Comparison of ENCODE assay signal across 11 cellular contexts in the genomic region with DNA sequence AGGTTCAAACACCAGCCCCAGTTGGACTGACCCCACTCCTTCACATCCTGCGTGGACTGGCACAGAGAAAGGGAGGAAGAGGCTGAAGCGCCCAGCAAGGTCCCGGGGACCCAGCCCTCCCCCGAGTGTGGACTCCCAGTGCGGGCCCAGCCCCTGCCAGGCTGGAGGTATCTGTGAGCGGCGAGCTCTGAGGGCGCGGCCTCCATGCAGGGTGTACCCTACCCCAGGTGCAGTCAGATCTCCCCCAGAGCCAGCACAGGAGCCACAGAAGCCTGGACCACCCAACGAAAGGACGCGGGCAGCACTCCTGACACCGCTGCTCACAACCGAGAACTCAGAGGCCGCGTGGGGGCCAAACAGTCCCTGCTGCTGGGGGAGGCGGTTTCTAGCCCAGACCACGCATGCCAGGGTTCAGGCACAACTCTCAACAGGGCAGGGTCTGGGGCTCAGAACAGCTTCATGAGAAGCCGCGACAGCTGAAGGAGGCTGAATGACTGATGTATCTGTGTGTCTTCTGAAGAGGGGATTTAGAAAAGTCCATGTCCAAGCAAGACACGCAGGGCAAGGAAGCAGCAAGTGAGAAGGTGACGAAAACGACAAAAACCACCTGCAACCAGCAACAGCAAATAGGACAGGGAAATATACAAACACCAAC. TPM values are rescaled to one million over a fixed set of nuclear protein-coding genes. Genes with fewer than 3 reads are reported as not detected.
DNase-seq lines count a peak whose midpoint lies in the region; ATAC-seq lines count a peak whose summit lies in the region.
"Had no signal": no experiment of that assay in that cellular context is flagged by ENCODE, and none has a peak within 500 bp of the region (broad histone marks: within the 10 kb centered on the region; RNA-seq: fewer than 3 reads in every experiment).

No MANE protein-coding gene starts in this region.

- CTCF ChIA-PET in activated CD4-positive, alpha-beta T cell treated with anti-CD3 and anti-CD28 coated beads, Interleukin-2, amount 10 ng/mL, durations not matched to agents 7 days and 5 days (lab: Charles Lee) = interaction anchor here (0.9 kb wide), 1 partner anchor 198 kb away, joined by 3 read pairs; no protein-coding TSS in a partner anchor

- H3K4me3 ChIP-seq in HAP-1 = no peak overlapping the region

- no peaks in the 10 kb centered on the region for H3K4me1 ChIP-seq in HAP-1

- no peaks in the 10 kb centered on the region for H3K9me3 Mint-ChIP-seq in activated CD4-positive, alpha-beta T cell treated with anti-CD3 and anti-CD28 coated beads, Interleukin-2, amount 10 ng/mL, durations not matched to agents 7 days and 5 days
- H3K9me3 Mint-ChIP-seq in activated naive CD8-positive, alpha-beta T cell (ENCODE audit: low read depth) = no peaks in the 10 kb centered on the region
- no peaks in the 10 kb centered on the region for H3K9me3 Mint-ChIP-seq in stimulated activated naive CD8-positive, alpha-beta T cell treated with anti-CD3 and anti-CD28 coated beads, Interleukin-15, amount 100 ng/mL, for 72 hours

- in situ Hi-C loops in HAP-1 (cut with MboI; ENCODE audit: low sequenced_read_pairs) = no loop called here

- H3K27me3 ChIP-seq in layer of hippocampus (ENCODE audit: control insufficient read depth, insufficient read depth, low read length) = no peaks in the 10 kb centered on the region
- no peaks in the 10 kb centered on the region for H3K27me3 ChIP-seq in HAP-1 (ENCODE audit: low read depth)

- peaks cover 33% of the 10 kb centered on the region for H3K36me3 ChIP-seq in HAP-1 (replicated peaks)

- POLR2A ChIA-PET in activated CD4-positive, alpha-beta T cell treated with anti-CD3 and anti-CD28 coated beads, Interleukin-2, amount 10 ng/mL, durations not matched to agents 7 days and 5 days (lab: Charles Lee) = no interaction called here

- H3K9me3 ChIP-seq in HAP-1 = no peaks in the 10 kb centered on the region

- no peak for DNase-seq in activated CD4-positive, alpha-beta T cell treated with anti-CD3 and anti-CD28 coated beads, Interleukin-2, amount 10 ng/mL, durations not matched to agents 7 days and 5 days
- DNase-seq in activated CD4-positive, alpha-beta T cell treated with anti-CD3 and anti-CD28 coated beads, Interleukin-2, amount 50 U/mL, for 4 hours = no peak
- no peak for DNase-seq in stimulated activated naive CD8-positive, alpha-beta T cell treated with anti-CD3 and anti-CD28 coated beads, Interleukin-15, amount 100 ng/mL, for 72 hours
- no peak for DNase-seq in HAP-1 (ENCODE audit: low spot score in 2 of 2)
- DNase-seq: DMS79 treated with DMSO at 0.1 percent for 48 hours, MV-4-11, NCI-H748 treated with DMSO at 0.1 percent for 48 hours had no signal

- no peak for ATAC-seq in stimulated activated naive CD8-positive, alpha-beta T cell treated with anti-CD3 and anti-CD28 coated beads, Interleukin-15, amount 100 ng/mL, for 72 hours
- ATAC-seq in HG02678 (IDR thresholded peaks at IDR 0.05; ENCODE audit: unreplicated experiment) (no peak), GM19397 (IDR thresholded peaks at IDR 0.05; ENCODE audit: unreplicated experiment) (no peak)

- H3K4me3 Mint-ChIP-seq in activated CD4-positive, alpha-beta T cell treated with anti-CD3 and anti-CD28 coated beads, Interleukin-2, amount 10 ng/mL, durations not matched to agents 7 days and 5 days = peak overlapping the region; percentile 40
- H3K4me3 Mint-ChIP-seq in activated naive CD8-positive, alpha-beta T cell = peak overlapping the region; percentile 84
- H3K4me3 Mint-ChIP-seq in stimulated activated naive CD8-positive, alpha-beta T cell treated with anti-CD3 and anti-CD28 coated beads, Interleukin-15, amount 100 ng/mL, for 72 hours = peak overlapping the region; percentile 87 to 93

- peak overlapping the region; percentile 93 for H3K27ac Mint-ChIP-seq in activated CD4-positive, alpha-beta T cell treated with anti-CD3 and anti-CD28 coated beads, Interleukin-2, amount 10 ng/mL, durations not matched to agents 7 days and 5 days
- peak overlapping the region; percentile 94 for H3K27ac Mint-ChIP-seq in activated naive CD8-positive, alpha-beta T cell
- H3K27ac Mint-ChIP-seq in stimulated activated naive CD8-positive, alpha-beta T cell treated with anti-CD3 and anti-CD28 coated beads, Interleukin-15, amount 100 ng/mL, for 72 hours = peak overlapping the region in 1 of 2 donors; percentile 31

- H3K36me3 Mint-ChIP-seq in activated CD4-positive, alpha-beta T cell treated with anti-CD3 and anti-CD28 coated beads, Interleukin-2, amount 10 ng/mL, durations not matched to agents 7 days and 5 days (ENCODE audit: low read depth) = peaks cover 44% of the 10 kb centered on the region
- peaks cover 2% of the 10 kb centered on the region for H3K36me3 Mint-ChIP-seq in activated naive CD8-positive, alpha-beta T cell

- peak overlapping the region; percentile 68 for H3K27ac ChIP-seq in layer of hippocampus (ENCODE audit: low read depth, low read length)

- no peaks in the 10 kb centered on the region for H3K27me3 Mint-ChIP-seq in activated CD4-positive, alpha-beta T cell treated with anti-CD3 and anti-CD28 coated beads, Interleukin-2, amount 10 ng/mL, durations not matched to agents 7 days and 5 days
- no peaks in the 10 kb centered on the region for H3K27me3 Mint-ChIP-seq in activated naive CD8-positive, alpha-beta T cell
- no peaks in the 10 kb centered on the region for H3K27me3 Mint-ChIP-seq in stimulated activated naive CD8-positive, alpha-beta T cell treated with anti-CD3 and anti-CD28 coated beads, Interleukin-15, amount 100 ng/mL, for 72 hours

- H3K4me1 Mint-ChIP-seq in activated CD4-positive, alpha-beta T cell treated with anti-CD3 and anti-CD28 coated beads, Interleukin-2, amount 10 ng/mL, durations not matched to agents 7 days and 5 days = peaks cover 57% of the 10 kb centered on the region
- H3K4me1 Mint-ChIP-seq in activated naive CD8-positive, alpha-beta T cell (ENCODE audit: low read depth) = peaks cover 25% of the 10 kb centered on the region
- H3K4me1 Mint-ChIP-seq in stimulated activated naive CD8-positive, alpha-beta T cell treated with anti-CD3 and anti-CD28 coated beads, Interleukin-15, amount 100 ng/mL, for 72 hours = peaks cover 56% of the 10 kb centered on the region

RNA-seq across cellular contexts. Expression of a gene that starts 8.5 kb away (rescaled TPM):
- total RNA-seq in activated CD4-positive, alpha-beta T cell treated with anti-CD3 and anti-CD28 coated beads, Interleukin-2, amount 10 ng/mL, durations not matched to agents 7 days and 5 days = 100 to 1,000 TPM in 1 of 2 experiments, 10 to 100 TPM in 1; 94.4 to 109 TPM

RNA-seq across cellular contexts. Expression of a gene that starts 47.5 kb away (rescaled TPM):
- 10 to 100 TPM; 30.7 to 39.0 TPM for total RNA-seq in activated CD4-positive, alpha-beta T cell treated with anti-CD3 and anti-CD28 coated beads, Interleukin-2, amount 10 ng/mL, durations not matched to agents 7 days and 5 days

RNA-seq across cellular contexts. Expression of a gene that starts 47.8 kb away (rescaled TPM):
- total RNA-seq in activated CD4-positive, alpha-beta T cell treated with anti-CD3 and anti-CD28 coated beads, Interleukin-2, amount 10 ng/mL, durations not matched to agents 7 days and 5 days = 10 to 100 TPM; 54.5 to 63.2 TPM

Comparison
In these comparisons a context has a peak if more than half of its experiments do, and no peak if none do; other contexts are left out.
1. H3K4me3 Mint-ChIP-seq: peak in every context shown above with its lines; median percentile 90 in stimulated activated naive CD8-positive, alpha-beta T cell treated with anti-CD3 and anti-CD28 coated beads, Interleukin-15, amount 100 ng/mL, for 72 hours; 84 in activated naive CD8-positive, alpha-beta T cell; 40 in activated CD4-positive, alpha-beta T cell treated with anti-CD3 and anti-CD28 coated beads, Interleukin-2, amount 10 ng/mL, durations not matched to agents 7 days and 5 days.